In genomic region chr6:3758842-3759144, GRCh38 we compare ENCODE assay signal across 23 cellular contexts. TPM values are rescaled to one million over a fixed set of nuclear protein-coding genes. Genes with fewer than 3 reads are reported as not detected.
"Had no signal": no experiment of that assay in that cellular context is flagged by ENCODE, and none has a peak within 500 bp of the region (broad histone marks: within the 10 kb centered on the region; RNA-seq: fewer than 3 reads in every experiment).

No MANE protein-coding gene starts in this region.

- H3K27ac ChIP-seq: hepatocyte, pancreas, testis had no signal

- H3K4me1 ChIP-seq: adrenal gland, pancreas, right atrium auricular region, testis had no signal

- DNase-seq: activated CD4-positive, alpha-beta T cell treated with anti-CD3 and anti-CD28 coated beads for 1 hour; activated CD4-positive, alpha-beta T cell treated with anti-CD3 and anti-CD28 coated beads, Interleukin-2, amount 50 U/mL, for 1 hour; activated CD8-positive, alpha-beta T cell treated with anti-CD3 and anti-CD28 coated beads, Interleukin-2, amount 10 ng/mL, durations not matched to agents 7 days and 5 days; activated gamma-delta T cell treated with Interleukin-2 at 50 U/mL for 16 hours; adrenal gland; cortex of kidney; foreskin fibroblast; immature natural killer cell; natural killer cell; pancreas; psoas muscle; small intestine; stimulated activated CD4-positive, alpha-beta T cell treated with anti-CD3 and anti-CD28 coated beads, Interleukin-15, amount 100 ng/mL, for 24 hours; stimulated activated CD8-positive, alpha-beta memory T cell treated with anti-CD3 and anti-CD28 coated beads, Interleukin-4, amount 100 ng/mL, for 48 hours; stimulated activated naive CD4-positive, alpha-beta T cell; T-helper 1 cell had no signal

- H3K79me2 ChIP-seq: hepatocyte had no signal

- H3K4me3 ChIP-seq: adrenal gland, hepatocyte, lung, pancreas, psoas muscle, right atrium auricular region had no signal

- H3K27ac Mint-ChIP-seq: activated CD8-positive, alpha-beta T cell treated with anti-CD3 and anti-CD28 coated beads, Interleukin-2, amount 10 ng/mL, durations not matched to agents 7 days and 5 days; activated naive CD4-positive, alpha-beta T cell treated with anti-CD3 and anti-CD28 coated beads, Interleukin-2, amount 50 U/mL, for 72 hours; activated T-helper 1 cell treated with anti-CD3 and anti-CD28 coated beads, Interleukin-12 subunit alpha, Interleukin-12 subunit beta, Interleukin-2, Interleukin-4 antibody, amounts not matched to agents 30 ng/mL and 10 ng/mL and 1 ng/mL, durations not matched to agents 14 hours and 24 hours and 36 hours; immature natural killer cell; natural killer cell had no signal

- H3K27me3 ChIP-seq: adrenal gland, hepatocyte, pancreas, right atrium auricular region, testis had no signal

- H3K9me3 Mint-ChIP-seq: activated naive CD4-positive, alpha-beta T cell treated with anti-CD3 and anti-CD28 coated beads, Interleukin-2, amount 50 U/mL, for 72 hours; activated T-helper 1 cell treated with anti-CD3 and anti-CD28 coated beads, Interleukin-12 subunit alpha, Interleukin-12 subunit beta, Interleukin-2, Interleukin-4 antibody, amounts not matched to agents 30 ng/mL and 10 ng/mL and 1 ng/mL, durations not matched to agents 14 hours and 24 hours and 36 hours; immature natural killer cell; natural killer cell had no signal

- H3K4me1 Mint-ChIP-seq: immature natural killer cell, natural killer cell had no signal

- H3K36me3 ChIP-seq: adrenal gland, pancreas, right atrium auricular region had no signal

- H3K9me3 ChIP-seq: adrenal gland, pancreas, psoas muscle, right atrium auricular region, testis had no signal

- H2AFZ ChIP-seq: hepatocyte had no signal

- ATAC-seq: activated CD8-positive, alpha-beta T cell treated with anti-CD3 and anti-CD28 coated beads, Interleukin-2, amount 10 ng/mL, durations not matched to agents 7 days and 5 days; activated naive CD4-positive, alpha-beta T cell treated with anti-CD3 and anti-CD28 coated beads, Interleukin-2, amount 50 U/mL, for 72 hours; left lobe of liver; natural killer cell; pancreas had no signal

- H3K4me3 Mint-ChIP-seq: activated CD8-positive, alpha-beta T cell treated with anti-CD3 and anti-CD28 coated beads, Interleukin-2, amount 10 ng/mL, durations not matched to agents 7 days and 5 days; activated T-helper 1 cell treated with anti-CD3 and anti-CD28 coated beads, Interleukin-12 subunit alpha, Interleukin-12 subunit beta, Interleukin-2, Interleukin-4 antibody, amounts not matched to agents 30 ng/mL and 10 ng/mL and 1 ng/mL, durations not matched to agents 14 hours and 24 hours and 36 hours; immature natural killer cell; natural killer cell had no signal

- H3K4me2 ChIP-seq: hepatocyte had no signal

RNA-seq across cellular contexts. Expression of gene PXDC1, which starts 7.3 kb away (rescaled TPM):
- total RNA-seq: activated CD8-positive, alpha-beta T cell treated with anti-CD3 and anti-CD28 coated beads, Interleukin-2, amount 10 ng/mL, durations not matched to agents 7 days and 5 days had no signal
- polyA plus RNA-seq: immature natural killer cell had no signal
